Comparison of ENCODE assay signal across 2 cellular contexts in the genomic region with DNA sequence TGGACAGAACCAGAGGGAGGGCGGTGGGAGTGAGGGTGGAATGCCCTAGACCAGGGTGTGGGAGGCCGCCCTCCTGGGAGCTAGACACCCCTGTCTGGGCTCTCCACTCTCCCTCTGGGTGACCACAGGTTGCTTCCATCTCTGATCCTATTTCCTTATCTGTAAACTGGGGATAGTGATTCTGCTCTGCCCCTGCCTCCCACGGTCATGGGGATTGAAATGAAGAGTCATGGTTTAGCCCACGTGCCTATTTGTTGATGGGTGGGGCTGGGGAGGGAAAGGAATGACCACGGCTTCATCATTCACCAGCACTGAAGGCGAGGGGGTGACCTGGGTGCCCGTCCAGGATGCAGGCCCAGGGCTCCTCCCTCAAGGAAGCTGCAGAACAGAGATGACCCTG.
TF ChIP-seq lines count a peak whose summit lies in the region.

No MANE protein-coding gene starts in this region.

TF ChIP-seq in HEK293, 187 proteins besides CTCF, POLR2A, EP300 and RAD21:
- TF ChIP-seq ZFHX2 (tag by site-specific recombination; conservative IDR thresholded peaks at IDR 0.05) (peak; percentile 77), EGR2 (tag by site-specific recombination; IDR thresholded peaks at IDR 0.05; ENCODE audit: low read depth) (peak; percentile 87)
- TF ChIP-seq, protein P1, sequence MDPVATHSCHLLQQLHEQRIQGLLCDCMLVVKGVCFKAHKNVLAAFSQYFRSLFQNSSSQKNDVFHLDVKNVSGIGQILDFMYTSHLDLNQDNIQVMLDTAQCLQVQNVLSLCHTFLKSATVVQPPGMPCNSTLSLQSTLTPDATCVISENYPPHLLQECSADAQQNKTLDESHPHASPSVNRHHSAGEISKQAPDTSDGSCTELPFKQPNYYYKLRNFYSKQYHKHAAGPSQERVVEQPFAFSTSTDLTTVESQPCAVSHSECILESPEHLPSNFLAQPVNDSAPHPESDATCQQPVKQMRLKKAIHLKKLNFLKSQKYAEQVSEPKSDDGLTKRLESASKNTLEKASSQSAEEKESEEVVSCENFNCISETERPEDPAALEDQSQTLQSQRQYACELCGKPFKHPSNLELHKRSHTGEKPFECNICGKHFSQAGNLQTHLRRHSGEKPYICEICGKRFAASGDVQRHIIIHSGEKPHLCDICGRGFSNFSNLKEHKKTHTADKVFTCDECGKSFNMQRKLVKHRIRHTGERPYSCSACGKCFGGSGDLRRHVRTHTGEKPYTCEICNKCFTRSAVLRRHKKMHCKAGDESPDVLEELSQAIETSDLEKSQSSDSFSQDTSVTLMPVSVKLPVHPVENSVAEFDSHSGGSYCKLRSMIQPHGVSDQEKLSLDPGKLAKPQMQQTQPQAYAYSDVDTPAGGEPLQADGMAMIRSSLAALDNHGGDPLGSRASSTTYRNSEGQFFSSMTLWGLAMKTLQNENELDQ (tag by site-specific recombination; IDR thresholded peaks at IDR 0.05; ENCODE audit: low read depth): no peak
TF ChIP-seq in HEK293: peak in this region for 2.

TF ChIP-seq in H1, 55 proteins besides CTCF, POLR2A, EP300 and RAD21:
- TF ChIP-seq HDAC6 (IDR thresholded peaks at IDR 0.05; ENCODE audit: low read depth, low read length): no peak
- no peak for TF ChIP-seq SP4 (IDR thresholded peaks at IDR 0.05; ENCODE audit: low read length)
- TF ChIP-seq YY1 (IDR thresholded peaks at IDR 0.05; ENCODE audit: low read depth, low read length): no peak
- TF ChIP-seq, protein P2, sequence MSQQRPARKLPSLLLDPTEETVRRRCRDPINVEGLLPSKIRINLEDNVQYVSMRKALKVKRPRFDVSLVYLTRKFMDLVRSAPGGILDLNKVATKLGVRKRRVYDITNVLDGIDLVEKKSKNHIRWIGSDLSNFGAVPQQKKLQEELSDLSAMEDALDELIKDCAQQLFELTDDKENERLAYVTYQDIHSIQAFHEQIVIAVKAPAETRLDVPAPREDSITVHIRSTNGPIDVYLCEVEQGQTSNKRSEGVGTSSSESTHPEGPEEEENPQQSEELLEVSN (IDR thresholded peaks at IDR 0.05): no peak
- TF ChIP-seq HDAC2 (IDR thresholded peaks at IDR 0.05; ENCODE audit: borderline replicate concordance in 1 of 2, low read depth in 2 of 2, low read length in 2 of 2): no peak
- TF ChIP-seq MAFK (IDR thresholded peaks at IDR 0.05; ENCODE audit: low read depth, low read length): no peak
- TF ChIP-seq GTF2F1 (IDR thresholded peaks at IDR 0.05; ENCODE audit: borderline replicate concordance, low read depth, low read length): no peak
- TF ChIP-seq TEAD4 (IDR thresholded peaks at IDR 0.05; ENCODE audit: low read depth, low read length): no peak
- no peak for TF ChIP-seq SIRT6 (IDR thresholded peaks at IDR 0.05; ENCODE audit: low read length)
- TF ChIP-seq, protein P3, sequence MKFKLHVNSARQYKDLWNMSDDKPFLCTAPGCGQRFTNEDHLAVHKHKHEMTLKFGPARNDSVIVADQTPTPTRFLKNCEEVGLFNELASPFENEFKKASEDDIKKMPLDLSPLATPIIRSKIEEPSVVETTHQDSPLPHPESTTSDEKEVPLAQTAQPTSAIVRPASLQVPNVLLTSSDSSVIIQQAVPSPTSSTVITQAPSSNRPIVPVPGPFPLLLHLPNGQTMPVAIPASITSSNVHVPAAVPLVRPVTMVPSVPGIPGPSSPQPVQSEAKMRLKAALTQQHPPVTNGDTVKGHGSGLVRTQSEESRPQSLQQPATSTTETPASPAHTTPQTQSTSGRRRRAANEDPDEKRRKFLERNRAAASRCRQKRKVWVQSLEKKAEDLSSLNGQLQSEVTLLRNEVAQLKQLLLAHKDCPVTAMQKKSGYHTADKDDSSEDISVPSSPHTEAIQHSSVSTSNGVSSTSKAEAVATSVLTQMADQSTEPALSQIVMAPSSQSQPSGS (IDR thresholded peaks at IDR 0.05; ENCODE audit: low read length): no peak
- no peak for TF ChIP-seq JUN (IDR thresholded peaks at IDR 0.05; ENCODE audit: low read depth, low read length)
- TF ChIP-seq CBX5 (IDR thresholded peaks at IDR 0.05; ENCODE audit: low read depth, low read length): no peak
- TF ChIP-seq KDM1A (IDR thresholded peaks at IDR 0.05; ENCODE audit: borderline replicate concordance, low read length): no peak
- TF ChIP-seq TAF7 (optimal IDR thresholded peaks at IDR 0.05; ENCODE audit: borderline replicate concordance, low read depth, low read length): no peak
- TF ChIP-seq CBX8 (IDR thresholded peaks at IDR 0.05; ENCODE audit: borderline replicate concordance, low read depth, low read length): no peak
